1 cellular context compared by ENCODE assay signal in the genomic region with DNA sequence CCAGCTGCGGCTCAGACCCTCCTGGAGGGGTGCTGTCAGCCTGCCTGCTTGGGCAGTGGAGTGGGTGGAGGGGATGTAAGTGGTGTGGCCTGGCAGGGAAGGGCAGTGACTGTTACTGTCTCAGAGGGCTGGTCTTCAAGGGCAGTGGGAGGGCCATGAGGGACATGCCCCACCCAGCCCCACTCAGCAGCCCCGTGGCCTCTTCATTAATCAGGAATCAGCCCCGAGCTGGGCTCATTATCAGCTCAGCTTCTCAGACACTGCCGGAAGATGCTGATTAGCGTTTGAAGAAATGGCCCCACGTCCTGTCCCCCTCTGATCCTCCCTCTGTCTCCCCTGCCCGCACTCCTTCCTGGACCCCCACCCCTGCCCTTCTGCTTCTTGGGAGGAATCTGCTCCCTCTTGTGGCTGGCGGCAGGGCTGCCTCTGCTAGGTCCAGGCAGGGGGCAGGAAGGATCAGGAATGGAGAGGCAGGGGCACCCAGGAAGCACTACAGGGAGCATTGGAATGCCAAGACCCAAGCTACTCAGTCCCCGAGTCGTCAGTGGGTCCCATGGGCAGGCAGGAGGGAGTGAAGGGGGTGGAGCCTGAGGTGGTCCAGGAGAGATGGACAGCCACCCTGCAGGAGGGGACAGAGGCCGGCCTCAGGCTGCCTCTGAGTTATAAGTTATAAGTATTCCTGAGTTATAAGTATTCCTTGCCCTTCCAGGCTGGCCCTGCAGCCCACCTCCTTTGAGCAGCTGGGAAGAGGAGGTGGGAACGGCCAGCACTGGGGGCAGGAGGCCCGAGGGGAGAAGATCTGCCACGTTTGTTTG.
A peak's percentile ranks its signal among the peaks of the same experiment; 100 is the strongest.
TF ChIP-seq lines count a peak whose summit lies in the region.

No MANE protein-coding gene starts in this region.

TF ChIP-seq in K562, 482 proteins besides CTCF, POLR2A, EP300 and RAD21 (continued from another document and continues in another):
- TF ChIP-seq MYC (IDR thresholded peaks at IDR 0.05; ENCODE audit: low read depth, low read length) (peak; percentile 69), MYC (CRISPR knock-in tag; IDR thresholded peaks at IDR 0.05; ENCODE audit: borderline replicate concordance, low read depth) (no peak), ZNF23 (CRISPR knock-in tag; IDR thresholded peaks at IDR 0.05) (peak; percentile 83), SMARCB1 (IDR thresholded peaks at IDR 0.05; ENCODE audit: insufficient read length, low read depth) (no peak), POLR2B (IDR thresholded peaks at IDR 0.05; ENCODE audit: low read depth, partially characterized antibody) (no peak), NCOA2 (IDR thresholded peaks at IDR 0.05; ENCODE audit: partially characterized antibody in 2 of 2) (no peak), NEUROD1 (IDR thresholded peaks at IDR 0.05; ENCODE audit: borderline replicate concordance, low read depth, low read length, partially characterized antibody) (peak; percentile 42), RAD51 (IDR thresholded peaks at IDR 0.05; ENCODE audit: borderline replicate concordance, low read depth) (no peak), TCF7 (IDR thresholded peaks at IDR 0.05; ENCODE audit: borderline replicate concordance) (0 out of 2 replicates have a peak, but pooled peaks have one; percentile 25), PHF8 (IDR thresholded peaks at IDR 0.05; ENCODE audit: borderline replicate concordance, low read length) (no peak), KDM4B (IDR thresholded peaks at IDR 0.05; ENCODE audit: borderline replicate concordance in 2 of 2, low read depth in 1 of 2) (peak in 1 of 2 experiments; percentile 55; a peak in 1 of 4 replicates), ARID2 (IDR thresholded peaks at IDR 0.05) (peak; percentile 52; the same call in 1 of the 2 replicates), ZNF384 (IDR thresholded peaks at IDR 0.05; ENCODE audit: low read depth, low read length) (no peak), ZNF764 (CRISPR knock-in tag; IDR thresholded peaks at IDR 0.05; ENCODE audit: low read depth) (no peak), TOE1 (IDR thresholded peaks at IDR 0.05; ENCODE audit: borderline replicate concordance) (peak; percentile 37; the same call in 1 of the 2 replicates), TOE1 (CRISPR knock-in tag; IDR thresholded peaks at IDR 0.05; ENCODE audit: borderline replicate concordance, low read depth) (no peak), STAT5A (IDR thresholded peaks at IDR 0.05; ENCODE audit: borderline replicate concordance, low read length) (peak; percentile 41; the same call in 1 of the 2 replicates), FOXJ2 (tag; IDR thresholded peaks at IDR 0.05) (no peak), CC2D1A (IDR thresholded peaks at IDR 0.05) (peak; percentile 70; the same call in 1 of the 2 replicates), SMARCE1 (IDR thresholded peaks at IDR 0.05) (0 out of 2 replicates have a peak, but pooled peaks have one; percentile 27), MTA2 (IDR thresholded peaks at IDR 0.05; ENCODE audit: low read depth) (peak; percentile 41), KAT8 (IDR thresholded peaks at IDR 0.05; ENCODE audit: low read depth) (no peak), KDM1A (IDR thresholded peaks at IDR 0.05) (peak; percentile 67 to 76), LARP7 (IDR thresholded peaks at IDR 0.05) (no peak), TBL1XR1 (IDR thresholded peaks at IDR 0.05; ENCODE audit: low read length in 2 of 2) (peak in 1 of 2 experiments; percentile 73; a peak in 3 of 4 replicates), HLTF (IDR thresholded peaks at IDR 0.05) (peak; percentile 89), CXXC5 (CRISPR knock-in tag; IDR thresholded peaks at IDR 0.05) (peak; percentile 67), MTA3 (IDR thresholded peaks at IDR 0.05; ENCODE audit: borderline replicate concordance) (0 out of 2 replicates have a peak, but pooled peaks have one; percentile 49), HIVEP1 (CRISPR knock-in tag; IDR thresholded peaks at IDR 0.05) (no peak), SMARCA5 (IDR thresholded peaks at IDR 0.05) (no peak), KLF13 (tag; IDR thresholded peaks at IDR 0.05; ENCODE audit: borderline replicate concordance, low read depth) (no peak), MAZ (CRISPR knock-in tag; conservative IDR thresholded peaks at IDR 0.05 in 1 of 2, IDR thresholded peaks at IDR 0.05 in 1 of 2) (peak; percentile 96 to 100), PHTF2 (CRISPR knock-in tag; IDR thresholded peaks at IDR 0.05) (no peak), SP1 (CRISPR knock-in tag; IDR thresholded peaks at IDR 0.05) (peak; percentile 57), GABPB1 (CRISPR knock-in tag; IDR thresholded peaks at IDR 0.05) (peak; percentile 52; the same call in 1 of the 2 replicates), NCOA1 (IDR thresholded peaks at IDR 0.05; ENCODE audit: low read depth) (0 out of 2 replicates have a peak, but pooled peaks have one; percentile 30), CEBPB (tag; IDR thresholded peaks at IDR 0.05) (no peak), MTA1 (IDR thresholded peaks at IDR 0.05; ENCODE audit: borderline replicate concordance) (peak; percentile 84), ARID1B (IDR thresholded peaks at IDR 0.05) (peak; percentile 85), ZNF644 (tag; IDR thresholded peaks at IDR 0.05; ENCODE audit: low read depth) (0 out of 2 replicates have a peak, but pooled peaks have one; percentile 60), SETDB1 (IDR thresholded peaks at IDR 0.05; ENCODE audit: low read length) (no peak), RFX1 (IDR thresholded peaks at IDR 0.05) (no peak)
- TF ChIP-seq, protein P1, sequence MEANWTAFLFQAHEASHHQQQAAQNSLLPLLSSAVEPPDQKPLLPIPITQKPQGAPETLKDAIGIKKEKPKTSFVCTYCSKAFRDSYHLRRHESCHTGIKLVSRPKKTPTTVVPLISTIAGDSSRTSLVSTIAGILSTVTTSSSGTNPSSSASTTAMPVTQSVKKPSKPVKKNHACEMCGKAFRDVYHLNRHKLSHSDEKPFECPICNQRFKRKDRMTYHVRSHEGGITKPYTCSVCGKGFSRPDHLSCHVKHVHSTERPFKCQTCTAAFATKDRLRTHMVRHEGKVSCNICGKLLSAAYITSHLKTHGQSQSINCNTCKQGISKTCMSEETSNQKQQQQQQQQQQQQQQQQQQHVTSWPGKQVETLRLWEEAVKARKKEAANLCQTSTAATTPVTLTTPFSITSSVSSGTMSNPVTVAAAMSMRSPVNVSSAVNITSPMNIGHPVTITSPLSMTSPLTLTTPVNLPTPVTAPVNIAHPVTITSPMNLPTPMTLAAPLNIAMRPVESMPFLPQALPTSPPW (CRISPR knock-in tag; IDR thresholded peaks at IDR 0.05): peak; percentile 89
- TF ChIP-seq, protein P2, sequence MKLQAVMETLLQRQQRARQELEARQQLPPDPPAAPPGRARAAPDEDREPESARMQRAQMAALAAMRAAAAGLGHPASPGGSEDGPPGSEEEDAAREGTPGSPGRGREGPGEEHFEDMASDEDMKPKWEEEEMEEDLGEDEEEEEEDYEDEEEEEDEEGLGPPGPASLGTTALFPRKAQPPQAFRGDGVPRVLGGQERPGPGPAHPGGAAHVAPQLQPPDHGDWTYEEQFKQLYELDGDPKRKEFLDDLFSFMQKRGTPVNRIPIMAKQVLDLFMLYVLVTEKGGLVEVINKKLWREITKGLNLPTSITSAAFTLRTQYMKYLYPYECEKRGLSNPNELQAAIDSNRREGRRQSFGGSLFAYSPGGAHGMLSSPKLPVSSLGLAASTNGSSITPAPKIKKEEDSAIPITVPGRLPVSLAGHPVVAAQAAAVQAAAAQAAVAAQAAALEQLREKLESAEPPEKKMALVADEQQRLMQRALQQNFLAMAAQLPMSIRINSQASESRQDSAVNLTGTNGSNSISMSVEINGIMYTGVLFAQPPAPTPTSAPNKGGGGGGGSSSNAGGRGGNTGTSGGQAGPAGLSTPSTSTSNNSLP (IDR thresholded peaks at IDR 0.05; ENCODE audit: borderline replicate concordance, low read depth, low read length): peak; percentile 83; the same call in 1 of the 2 replicates
- TF ChIP-seq, protein P3, sequence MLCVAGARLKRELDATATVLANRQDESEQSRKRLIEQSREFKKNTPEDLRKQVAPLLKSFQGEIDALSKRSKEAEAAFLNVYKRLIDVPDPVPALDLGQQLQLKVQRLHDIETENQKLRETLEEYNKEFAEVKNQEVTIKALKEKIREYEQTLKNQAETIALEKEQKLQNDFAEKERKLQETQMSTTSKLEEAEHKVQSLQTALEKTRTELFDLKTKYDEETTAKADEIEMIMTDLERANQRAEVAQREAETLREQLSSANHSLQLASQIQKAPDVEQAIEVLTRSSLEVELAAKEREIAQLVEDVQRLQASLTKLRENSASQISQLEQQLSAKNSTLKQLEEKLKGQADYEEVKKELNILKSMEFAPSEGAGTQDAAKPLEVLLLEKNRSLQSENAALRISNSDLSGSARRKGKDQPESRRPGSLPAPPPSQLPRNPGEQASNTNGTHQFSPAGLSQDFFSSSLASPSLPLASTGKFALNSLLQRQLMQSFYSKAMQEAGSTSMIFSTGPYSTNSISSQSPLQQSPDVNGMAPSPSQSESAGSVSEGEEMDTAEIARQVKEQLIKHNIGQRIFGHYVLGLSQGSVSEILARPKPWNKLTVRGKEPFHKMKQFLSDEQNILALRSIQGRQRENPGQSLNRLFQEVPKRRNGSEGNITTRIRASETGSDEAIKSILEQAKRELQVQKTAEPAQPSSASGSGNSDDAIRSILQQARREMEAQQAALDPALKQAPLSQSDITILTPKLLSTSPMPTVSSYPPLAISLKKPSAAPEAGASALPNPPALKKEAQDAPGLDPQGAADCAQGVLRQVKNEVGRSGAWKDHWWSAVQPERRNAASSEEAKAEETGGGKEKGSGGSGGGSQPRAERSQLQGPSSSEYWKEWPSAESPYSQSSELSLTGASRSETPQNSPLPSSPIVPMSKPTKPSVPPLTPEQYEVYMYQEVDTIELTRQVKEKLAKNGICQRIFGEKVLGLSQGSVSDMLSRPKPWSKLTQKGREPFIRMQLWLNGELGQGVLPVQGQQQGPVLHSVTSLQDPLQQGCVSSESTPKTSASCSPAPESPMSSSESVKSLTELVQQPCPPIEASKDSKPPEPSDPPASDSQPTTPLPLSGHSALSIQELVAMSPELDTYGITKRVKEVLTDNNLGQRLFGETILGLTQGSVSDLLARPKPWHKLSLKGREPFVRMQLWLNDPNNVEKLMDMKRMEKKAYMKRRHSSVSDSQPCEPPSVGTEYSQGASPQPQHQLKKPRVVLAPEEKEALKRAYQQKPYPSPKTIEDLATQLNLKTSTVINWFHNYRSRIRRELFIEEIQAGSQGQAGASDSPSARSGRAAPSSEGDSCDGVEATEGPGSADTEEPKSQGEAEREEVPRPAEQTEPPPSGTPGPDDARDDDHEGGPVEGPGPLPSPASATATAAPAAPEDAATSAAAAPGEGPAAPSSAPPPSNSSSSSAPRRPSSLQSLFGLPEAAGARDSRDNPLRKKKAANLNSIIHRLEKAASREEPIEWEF (CRISPR knock-in tag; IDR thresholded peaks at IDR 0.05): no peak
- TF ChIP-seq, protein P4, sequence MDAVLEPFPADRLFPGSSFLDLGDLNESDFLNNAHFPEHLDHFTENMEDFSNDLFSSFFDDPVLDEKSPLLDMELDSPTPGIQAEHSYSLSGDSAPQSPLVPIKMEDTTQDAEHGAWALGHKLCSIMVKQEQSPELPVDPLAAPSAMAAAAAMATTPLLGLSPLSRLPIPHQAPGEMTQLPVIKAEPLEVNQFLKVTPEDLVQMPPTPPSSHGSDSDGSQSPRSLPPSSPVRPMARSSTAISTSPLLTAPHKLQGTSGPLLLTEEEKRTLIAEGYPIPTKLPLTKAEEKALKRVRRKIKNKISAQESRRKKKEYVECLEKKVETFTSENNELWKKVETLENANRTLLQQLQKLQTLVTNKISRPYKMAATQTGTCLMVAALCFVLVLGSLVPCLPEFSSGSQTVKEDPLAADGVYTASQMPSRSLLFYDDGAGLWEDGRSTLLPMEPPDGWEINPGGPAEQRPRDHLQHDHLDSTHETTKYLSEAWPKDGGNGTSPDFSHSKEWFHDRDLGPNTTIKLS (IDR thresholded peaks at IDR 0.05; ENCODE audit: borderline replicate concordance, low read depth): no peak
- TF ChIP-seq, protein P5, sequence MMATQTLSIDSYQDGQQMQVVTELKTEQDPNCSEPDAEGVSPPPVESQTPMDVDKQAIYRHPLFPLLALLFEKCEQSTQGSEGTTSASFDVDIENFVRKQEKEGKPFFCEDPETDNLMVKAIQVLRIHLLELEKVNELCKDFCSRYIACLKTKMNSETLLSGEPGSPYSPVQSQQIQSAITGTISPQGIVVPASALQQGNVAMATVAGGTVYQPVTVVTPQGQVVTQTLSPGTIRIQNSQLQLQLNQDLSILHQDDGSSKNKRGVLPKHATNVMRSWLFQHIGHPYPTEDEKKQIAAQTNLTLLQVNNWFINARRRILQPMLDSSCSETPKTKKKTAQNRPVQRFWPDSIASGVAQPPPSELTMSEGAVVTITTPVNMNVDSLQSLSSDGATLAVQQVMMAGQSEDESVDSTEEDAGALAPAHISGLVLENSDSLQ (IDR thresholded peaks at IDR 0.05): peak; percentile 66
- TF ChIP-seq, protein P6, sequence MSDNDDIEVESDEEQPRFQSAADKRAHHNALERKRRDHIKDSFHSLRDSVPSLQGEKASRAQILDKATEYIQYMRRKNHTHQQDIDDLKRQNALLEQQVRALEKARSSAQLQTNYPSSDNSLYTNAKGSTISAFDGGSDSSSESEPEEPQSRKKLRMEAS (CRISPR knock-in tag; IDR thresholded peaks at IDR 0.05): no peak; the same call in 1 of the 2 replicates
- TF ChIP-seq, protein P7, sequence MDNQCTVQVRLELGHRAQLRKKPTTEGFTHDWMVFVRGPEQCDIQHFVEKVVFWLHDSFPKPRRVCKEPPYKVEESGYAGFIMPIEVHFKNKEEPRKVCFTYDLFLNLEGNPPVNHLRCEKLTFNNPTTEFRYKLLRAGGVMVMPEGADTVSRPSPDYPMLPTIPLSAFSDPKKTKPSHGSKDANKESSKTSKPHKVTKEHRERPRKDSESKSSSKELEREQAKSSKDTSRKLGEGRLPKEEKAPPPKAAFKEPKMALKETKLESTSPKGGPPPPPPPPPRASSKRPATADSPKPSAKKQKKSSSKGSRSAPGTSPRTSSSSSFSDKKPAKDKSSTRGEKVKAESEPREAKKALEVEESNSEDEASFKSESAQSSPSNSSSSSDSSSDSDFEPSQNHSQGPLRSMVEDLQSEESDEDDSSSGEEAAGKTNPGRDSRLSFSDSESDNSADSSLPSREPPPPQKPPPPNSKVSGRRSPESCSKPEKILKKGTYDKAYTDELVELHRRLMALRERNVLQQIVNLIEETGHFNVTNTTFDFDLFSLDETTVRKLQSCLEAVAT (IDR thresholded peaks at IDR 0.05): 0 out of 4 replicates have a peak, but pooled peaks of 1 of the 2 experiments have one; percentile 23
- TF ChIP-seq, protein P8, sequence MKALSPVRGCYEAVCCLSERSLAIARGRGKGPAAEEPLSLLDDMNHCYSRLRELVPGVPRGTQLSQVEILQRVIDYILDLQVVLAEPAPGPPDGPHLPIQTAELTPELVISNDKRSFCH (CRISPR knock-in tag; IDR thresholded peaks at IDR 0.05): no peak
- TF ChIP-seq, protein P8 (tag; IDR thresholded peaks at IDR 0.05): peak; percentile 51; the same call in 1 of the 2 replicates
